14 cellular contexts compared by ENCODE assay signal in the genomic region with DNA sequence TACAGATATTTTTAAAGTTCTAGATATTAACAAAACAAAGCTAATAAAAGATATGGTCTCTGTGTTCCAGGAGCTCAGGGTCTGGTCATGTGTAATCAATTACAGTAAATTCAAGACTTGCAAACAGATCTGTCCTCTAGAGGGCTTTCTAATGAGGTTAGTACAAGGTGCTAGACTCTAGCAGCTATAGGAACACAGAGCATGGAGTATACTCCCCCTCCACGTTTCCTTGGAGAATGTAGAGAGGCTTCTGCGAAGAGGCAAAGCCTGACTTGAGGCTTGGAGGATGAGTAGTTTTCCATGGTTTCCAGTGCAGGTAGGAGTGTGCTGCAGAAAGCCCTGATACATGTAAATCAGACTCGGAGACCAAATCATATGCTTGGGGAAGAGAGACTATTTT. TPM values are rescaled to one million over a fixed set of nuclear protein-coding genes. Genes with fewer than 3 reads are reported as not detected.
DNase-seq lines count a peak whose midpoint lies in the region; ATAC-seq, FAIRE-seq and TF ChIP-seq lines count a peak whose summit lies in the region.
"Had no signal": no experiment of that assay in that cellular context is flagged by ENCODE, and none has a peak within 500 bp of the region (broad histone marks: within the 10 kb centered on the region; RNA-seq: fewer than 3 reads in every experiment).

No MANE protein-coding gene starts in this region.

- no peaks in the 10 kb centered on the region for H3K36me3 Mint-ChIP-seq in GM23338 (ENCODE audit: low read depth)
- H3K36me3 Mint-ChIP-seq: CD8-positive, alpha-beta memory T cell had no signal

- H3K27me3 ChIP-seq in GM23338 (ENCODE audit: insufficient read depth): no peaks in the 10 kb centered on the region
- H3K27me3 ChIP-seq in SK-N-SH (ENCODE audit: insufficient read depth): no peaks in the 10 kb centered on the region
- H3K27me3 ChIP-seq: adrenal gland, MG63, upper lobe of right lung had no signal

- peaks cover 16% of the 10 kb centered on the region for H3K4me1 Mint-ChIP-seq in GM23338
- H3K4me1 Mint-ChIP-seq: T-helper 17 cell had no signal

- POLR2A ChIA-PET in SK-N-SH (lab: Yijun Ruan, JAX): no interaction called here

- H2AFZ ChIP-seq in GM23338: peak overlapping the region; percentile 56
- no peak overlapping the region for H2AFZ ChIP-seq in SK-N-SH (ENCODE audit: low read depth)

- FAIRE-seq in RCC 7860 (lab: Jason Lieb, UNC): no peak

- CTCF ChIA-PET in SK-N-SH (lab: Yijun Ruan, JAX): interaction anchor here (1.1 to 1.8 kb wide), 3 partner anchors 22 to 75 kb away, joined by 3 to 4 read pairs (median 4); no protein-coding TSS in a partner anchor

- no peaks in the 10 kb centered on the region for H3K36me3 ChIP-seq in GM23338 (ENCODE audit: insufficient read depth)
- H3K36me3 ChIP-seq in SK-N-SH (replicated peaks in 1 of 2; ENCODE audit: control insufficient read depth in 1 of 2, insufficient read depth in 2 of 2, low read length in 1 of 2): no peaks in the 10 kb centered on the region
- H3K36me3 ChIP-seq: adrenal gland, MG63, upper lobe of right lung had no signal

- TF ChIP-seq RAD21 in SK-N-SH (IDR thresholded peaks at IDR 0.05; ENCODE audit: low read length): no peak

- DNase-seq in AG09309 (ENCODE audit: low read depth) (no peak), GM23338 (ENCODE audit: low spot score) (peak; percentile 25), SK-N-SH (no peak), fibroblast of the aortic adventitia (ENCODE audit: low read depth) (no peak), germinal center (ENCODE audit: low spot score) (no peak), RCC 7860 (ENCODE audit: low spot score) (no peak)
- DNase-seq in stimulated activated CD4-positive, alpha-beta T cell treated with anti-CD3 and anti-CD28 coated beads, Interleukin-4, amount 100 ng/mL, for 1 hour: no peak
- DNase-seq: adrenal gland; CD8-positive, alpha-beta memory T cell; MG63; T-helper 17 cell; upper lobe of right lung had no signal

- H3F3A ChIP-seq in GM23338 (replicated peaks; ENCODE audit: low read depth) (no peaks in the 10 kb centered on the region), SK-N-SH (replicated peaks; ENCODE audit: insufficient read depth) (no peaks in the 10 kb centered on the region)

- H3K4me1 ChIP-seq in GM23338 (ENCODE audit: insufficient read depth): no peaks in the 10 kb centered on the region
- peaks cover 0 to 7% of the 10 kb centered on the region in 2 experiments; a peak in 1 of 4 replicates for H3K4me1 ChIP-seq in SK-N-SH (ENCODE audit: control insufficient read depth in 1 of 2, insufficient read depth in 2 of 2, low read depth in 1 of 2, low read length in 1 of 2)
- H3K4me1 ChIP-seq: adrenal gland, upper lobe of right lung had no signal

- H3K27ac Mint-ChIP-seq in GM23338: no peak overlapping the region
- H3K27ac Mint-ChIP-seq: CD8-positive, alpha-beta memory T cell; T-helper 17 cell had no signal

- H3K27ac ChIP-seq in GM23338 (ENCODE audit: low read depth): no peak overlapping the region
- no peak overlapping the region for H3K27ac ChIP-seq in SK-N-SH (ENCODE audit: low read depth in 2 of 2, low read length in 1 of 2)
- H3K27ac ChIP-seq: adrenal gland, upper lobe of right lung had no signal

- peak; percentile 38 for TF ChIP-seq CTCF in AG09309 (IDR thresholded peaks at IDR 0.05; ENCODE audit: control insufficient read depth, insufficient read depth, low read depth, low read length, missing control alignments)
- 0 out of 4 replicates have a peak, but pooled peaks of 1 of the 2 experiments have one; percentile 18 for TF ChIP-seq CTCF in GM23338 (conservative IDR thresholded peaks at IDR 0.05; ENCODE audit: low read depth in 2 of 2)
- TF ChIP-seq CTCF in SK-N-SH (IDR thresholded peaks at IDR 0.05): peak; percentile 24; the same call in 1 of the 2 replicates
- TF ChIP-seq CTCF in fibroblast of the aortic adventitia (IDR thresholded peaks at IDR 0.05; ENCODE audit: insufficient read depth, low read length): peak; percentile 27

- peaks cover 1% of the 10 kb centered on the region for H3K27me3 Mint-ChIP-seq in GM23338 (ENCODE audit: insufficient read depth, low read depth, poor library complexity)

- H3K9me2 ChIP-seq in GM23338 (ENCODE audit: insufficient read depth) (peaks cover 5% of the 10 kb centered on the region; the same call in 1 of the 2 replicates), SK-N-SH (no peaks in the 10 kb centered on the region)

- H3K4me3 Mint-ChIP-seq in GM23338: no peak overlapping the region
- H3K4me3 Mint-ChIP-seq: CD8-positive, alpha-beta memory T cell; T-helper 17 cell had no signal

- H3K9me3 ChIP-seq in SK-N-SH: no peaks in the 10 kb centered on the region
- H3K9me3 ChIP-seq: adrenal gland, MG63, upper lobe of right lung had no signal

- H3K79me2 ChIP-seq in GM23338 (replicated peaks; ENCODE audit: insufficient read depth): no peaks in the 10 kb centered on the region
- H3K79me2 ChIP-seq in SK-N-SH (ENCODE audit: insufficient read depth): no peaks in the 10 kb centered on the region

- TF ChIP-seq EP300 in SK-N-SH (IDR thresholded peaks at IDR 0.05; ENCODE audit: borderline replicate concordance in 1 of 2, low read depth in 1 of 2, low read length in 1 of 2): no peak

- H3K9me3 Mint-ChIP-seq in GM23338: no peaks in the 10 kb centered on the region
- H3K9me3 Mint-ChIP-seq: CD8-positive, alpha-beta memory T cell had no signal

- 85% methylated on average over 3 of the region's 3 CpGs for WGBS in SK-N-SH (ENCODE audit: low lambda C conversion rate)

- no peak for ATAC-seq in GM23338
- no peak for ATAC-seq in HG03175 (IDR thresholded peaks at IDR 0.05; ENCODE audit: unreplicated experiment)
- ATAC-seq: sciatic nerve, T-helper 17 cell, upper lobe of right lung had no signal

- H3K4me2 ChIP-seq in GM23338 (no peak overlapping the region), SK-N-SH (no peak overlapping the region)

- H4K20me1 ChIP-seq in GM23338 (replicated peaks; ENCODE audit: insufficient read depth): no peaks in the 10 kb centered on the region
- no peaks in the 10 kb centered on the region for H4K20me1 ChIP-seq in SK-N-SH (ENCODE audit: insufficient read depth)

- no peak overlapping the region for H3K9ac ChIP-seq in SK-N-SH

- H3K4me3 ChIP-seq in AG09309 (ENCODE audit: control insufficient read depth, low read depth, low read length) (no peak overlapping the region), GM23338 (no peak overlapping the region), SK-N-SH (ENCODE audit: low read depth in 2 of 2, low read length in 1 of 2) (no peak overlapping the region), fibroblast of the aortic adventitia (ENCODE audit: low read depth, low read length) (no peak overlapping the region)
- H3K4me3 ChIP-seq: adrenal gland, MG63, upper lobe of right lung had no signal

TF ChIP-seq in GM23338, 12 proteins besides CTCF, POLR2A, EP300 and RAD21:
- TF ChIP-seq ZNF114 (CRISPR knock-in tag; IDR thresholded peaks at IDR 0.05) (no peak), JUNB (IDR thresholded peaks at IDR 0.05; ENCODE audit: unreplicated experiment) (no peak), EZH2 (IDR thresholded peaks at IDR 0.05; ENCODE audit: low read depth, unreplicated experiment) (no peak), CREB1 (CRISPR knock-in tag; IDR thresholded peaks at IDR 0.05; ENCODE audit: low read depth) (no peak), EZH2phosphoT487 (IDR thresholded peaks at IDR 0.05; ENCODE audit: unreplicated experiment) (no peak)
- TF ChIP-seq, protein P1, sequence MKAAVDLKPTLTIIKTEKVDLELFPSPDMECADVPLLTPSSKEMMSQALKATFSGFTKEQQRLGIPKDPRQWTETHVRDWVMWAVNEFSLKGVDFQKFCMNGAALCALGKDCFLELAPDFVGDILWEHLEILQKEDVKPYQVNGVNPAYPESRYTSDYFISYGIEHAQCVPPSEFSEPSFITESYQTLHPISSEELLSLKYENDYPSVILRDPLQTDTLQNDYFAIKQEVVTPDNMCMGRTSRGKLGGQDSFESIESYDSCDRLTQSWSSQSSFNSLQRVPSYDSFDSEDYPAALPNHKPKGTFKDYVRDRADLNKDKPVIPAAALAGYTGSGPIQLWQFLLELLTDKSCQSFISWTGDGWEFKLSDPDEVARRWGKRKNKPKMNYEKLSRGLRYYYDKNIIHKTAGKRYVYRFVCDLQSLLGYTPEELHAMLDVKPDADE (IDR thresholded peaks at IDR 0.05): no peak

TF ChIP-seq in SK-N-SH, 30 proteins besides CTCF, POLR2A, EP300 and RAD21:
- TF ChIP-seq SMC3 (IDR thresholded peaks at IDR 0.05; ENCODE audit: low read depth, low read length) (0 out of 2 replicates have a peak, but pooled peaks have one; percentile 13), CHD2 (IDR thresholded peaks at IDR 0.05; ENCODE audit: low read length, partially characterized antibody) (no peak), RFX5 (IDR thresholded peaks at IDR 0.05; ENCODE audit: low read length) (no peak), JUND (IDR thresholded peaks at IDR 0.05) (no peak)

RNA-seq across cellular contexts. Expression of a gene that starts 32.7 kb away (rescaled TPM):
- total RNA-seq in GM23338 (2014; rRNA removed; shearing (Covaris generic)): 91.7 and 98.0 TPM in 2 replicates
- polyA plus RNA-seq in GM23338 (2016; fragmentation: Nextera tagmentation; extraction: Ambion mirVana) (21.6 and 27.6 TPM in 2 replicates), SK-N-SH (2012; rRNA removed) (16.5 and 21.0 TPM in 2 replicates)
- 24.3 and 26.7 TPM in 2 replicates for polyA plus RNA-seq in SK-N-SH (2012; cell fraction: cytosol; rRNA removed)
- polyA plus RNA-seq in SK-N-SH (2012; cell fraction: nucleus; rRNA removed): 16.9 and 38.8 TPM in 2 replicates
- 47.3 and 49.6 TPM in 2 replicates for total RNA-seq in fibroblast of the aortic adventitia (ENCODE audit: low replicate concordance)
